ENCODE assay signal across 8 cellular contexts in genomic region chr10:70656489-70656888, GRCh38. TPM values are rescaled to one million over a fixed set of nuclear protein-coding genes. Genes with fewer than 3 reads are reported as not detected.
A peak's percentile ranks its signal among the peaks of the same experiment; 100 is the strongest.
DNase-seq lines count a peak whose midpoint lies in the region; ATAC-seq and TF ChIP-seq lines count a peak whose summit lies in the region.

No MANE protein-coding gene starts in this region.

- H3K4me3 Mint-ChIP-seq in activated T-helper 1 cell treated with anti-CD3 and anti-CD28 coated beads, Interleukin-12 subunit alpha, Interleukin-12 subunit beta, Interleukin-2, Interleukin-4 antibody, amounts not matched to agents 30 ng/mL and 10 ng/mL and 1 ng/mL, durations not matched to agents 14 hours and 24 hours and 36 hours: peak overlapping the region; percentile 25

- H3K27ac Mint-ChIP-seq in activated T-helper 1 cell treated with anti-CD3 and anti-CD28 coated beads, Interleukin-12 subunit alpha, Interleukin-12 subunit beta, Interleukin-2, Interleukin-4 antibody, amounts not matched to agents 30 ng/mL and 10 ng/mL and 1 ng/mL, durations not matched to agents 14 hours and 24 hours and 36 hours: peak overlapping the region; percentile 51

- WGBS in lung, 2 donors: 48 to 61% methylated on average over 3 of the region's 3 CpGs

- peaks cover 0 to 4% of the 10 kb centered on the region in 2 donors for H3K4me1 ChIP-seq in lung (ENCODE audit: control insufficient read depth in 2 of 2, insufficient read depth in 2 of 2, low read length in 2 of 2)

- H3K27me3 Mint-ChIP-seq in activated T-helper 1 cell treated with anti-CD3 and anti-CD28 coated beads, Interleukin-12 subunit alpha, Interleukin-12 subunit beta, Interleukin-2, Interleukin-4 antibody, amounts not matched to agents 30 ng/mL and 10 ng/mL and 1 ng/mL, durations not matched to agents 14 hours and 24 hours and 36 hours (ENCODE audit: insufficient read depth): peaks cover 8% of the 10 kb centered on the region

- TF ChIP-seq CTCF in lung (IDR thresholded peaks at IDR 0.05; ENCODE audit: control extremely low read depth, extremely low read depth): no peak

- ATAC-seq in HG03469 (IDR thresholded peaks at IDR 0.05; ENCODE audit: unreplicated experiment) (peak; percentile 87), lung (ENCODE audit: insufficient read depth, low FRiP score) (peak; percentile 81), GM19397 (IDR thresholded peaks at IDR 0.05; ENCODE audit: unreplicated experiment) (no peak)

- H3K4me3 ChIP-seq in lung: no peak overlapping the region

- intact Hi-C loops in activated T-helper 1 cell treated with anti-CD3 and anti-CD28 coated beads, Interleukin-12 subunit alpha, Interleukin-12 subunit beta, Interleukin-2, Interleukin-4 antibody, amounts not matched to agents 30 ng/mL and 10 ng/mL and 1 ng/mL, durations not matched to agents 14 hours and 24 hours and 36 hours (cut with micrococcal nuclease): loop anchor here (1.0 to 2.0 kb wide), 6 partner anchors 16 to 106 kb away; partner anchors contain the start of gene ADAMTS14

- DNase-seq in activated T-cell treated with anti-CD3 and anti-CD28 coated beads for 24 hours (ENCODE audit: low read depth) (peak; percentile 41), lung (ENCODE audit: low spot score) (no peak), NCI-H2227 treated with DMSO at 0.1 percent for 48 hours (lab: John Stamatoyannopoulos, UW) (no peak), cerebellum (ENCODE audit: low spot score) (no peak)
- no peak for DNase-seq in activated T-cell treated with anti-CD3 and anti-CD28 coated beads, Interleukin-2, amount 50 U/mL, for 1 hour
- peak; percentile 42 for DNase-seq in activated T-helper 1 cell treated with anti-CD3 and anti-CD28 coated beads, Interleukin-12 subunit alpha, Interleukin-12 subunit beta, Interleukin-2, Interleukin-4 antibody, amounts not matched to agents 30 ng/mL and 10 ng/mL and 1 ng/mL, durations not matched to agents 14 hours and 24 hours and 36 hours (ENCODE audit: low spot score)

- H3K36me3 Mint-ChIP-seq in activated T-helper 1 cell treated with anti-CD3 and anti-CD28 coated beads, Interleukin-12 subunit alpha, Interleukin-12 subunit beta, Interleukin-2, Interleukin-4 antibody, amounts not matched to agents 30 ng/mL and 10 ng/mL and 1 ng/mL, durations not matched to agents 14 hours and 24 hours and 36 hours (ENCODE audit: low read depth): no peaks in the 10 kb centered on the region

- no peaks in the 10 kb centered on the region for H3K27me3 ChIP-seq in lung (ENCODE audit: control insufficient read depth, insufficient read depth)

- H3K4me1 Mint-ChIP-seq in activated T-helper 1 cell treated with anti-CD3 and anti-CD28 coated beads, Interleukin-12 subunit alpha, Interleukin-12 subunit beta, Interleukin-2, Interleukin-4 antibody, amounts not matched to agents 30 ng/mL and 10 ng/mL and 1 ng/mL, durations not matched to agents 14 hours and 24 hours and 36 hours (ENCODE audit: low read depth): peaks cover 26% of the 10 kb centered on the region

- peaks cover 0 to 6% of the 10 kb centered on the region in 2 donors for H3K9me3 ChIP-seq in lung (ENCODE audit: control insufficient read depth in 2 of 2, insufficient read depth in 1 of 2, low read length in 1 of 2)

- H3K27ac ChIP-seq in lung (ENCODE audit: low read depth in 1 of 2, low read length in 1 of 2): no peak overlapping the region

- H3K36me3 ChIP-seq in lung (ENCODE audit: control insufficient read depth in 2 of 2, insufficient read depth in 2 of 2, low read length in 2 of 2): no peaks in the 10 kb centered on the region

- H3K9me3 Mint-ChIP-seq in activated T-helper 1 cell treated with anti-CD3 and anti-CD28 coated beads, Interleukin-12 subunit alpha, Interleukin-12 subunit beta, Interleukin-2, Interleukin-4 antibody, amounts not matched to agents 30 ng/mL and 10 ng/mL and 1 ng/mL, durations not matched to agents 14 hours and 24 hours and 36 hours: peaks cover 14% of the 10 kb centered on the region

RNA-seq across cellular contexts. Expression of gene ADAMTS14, which starts 15.8 kb away (rescaled TPM):
- total RNA-seq in activated T-helper 1 cell treated with anti-CD3 and anti-CD28 coated beads, Interleukin-12 subunit alpha, Interleukin-12 subunit beta, Interleukin-2, Interleukin-4 antibody, amounts not matched to agents 30 ng/mL and 10 ng/mL and 1 ng/mL, durations not matched to agents 14 hours and 24 hours and 36 hours: 0.21 and 0.37 TPM in 2 replicates
- total RNA-seq in lung: 1 to 10 TPM; 1.1 to 3.9 TPM
- 1 to 10 TPM in 1 of 2 donors, under 1 TPM in 1; 0.47 to 1.3 TPM for polyA plus RNA-seq in lung
- total RNA-seq in cerebellum: 1.2 TPM

RNA-seq across cellular contexts. Expression of gene PRF1, which starts 53.9 kb away (rescaled TPM):
- 100 and 103 TPM in 2 replicates for total RNA-seq in activated T-helper 1 cell treated with anti-CD3 and anti-CD28 coated beads, Interleukin-12 subunit alpha, Interleukin-12 subunit beta, Interleukin-2, Interleukin-4 antibody, amounts not matched to agents 30 ng/mL and 10 ng/mL and 1 ng/mL, durations not matched to agents 14 hours and 24 hours and 36 hours
- total RNA-seq in lung (1 to 10 TPM; 5.1 to 9.4 TPM), cerebellum (not detected)
- 10 to 100 TPM in 1 of 2 donors, 1 to 10 TPM in 1; 3.2 to 11.5 TPM for polyA plus RNA-seq in lung

Comparison
In these comparisons a context has a peak if more than half of its experiments do, and no peak if none do; other contexts are left out.
1. DNase-seq: peak in activated T-cell treated with anti-CD3 and anti-CD28 coated beads for 24 hours (single experiment) and activated T-helper 1 cell treated with anti-CD3 and anti-CD28 coated beads, Interleukin-12 subunit alpha, Interleukin-12 subunit beta, Interleukin-2, Interleukin-4 antibody, amounts not matched to agents 30 ng/mL and 10 ng/mL and 1 ng/mL, durations not matched to agents 14 hours and 24 hours and 36 hours (single experiment); none in activated T-cell treated with anti-CD3 and anti-CD28 coated beads, Interleukin-2, amount 50 U/mL, for 1 hour (single experiment), lung (single experiment), NCI-H2227 treated with DMSO at 0.1 percent for 48 hours (single experiment) and cerebellum (single experiment).